Comparison of ENCODE assay signal across 8 cellular contexts in genomic region chr7:105098863-105099515, GRCh38.
DNase-seq lines count a peak whose midpoint lies in the region; ATAC-seq, FAIRE-seq and TF ChIP-seq lines count a peak whose summit lies in the region.

No MANE protein-coding gene starts in this region.

- H3K36me3 Mint-ChIP-seq in natural killer cell treated with Interleukin-12 subunit alpha and Interleukin-12 subunit beta and Interleukin-15 and Interleukin-18, amount 100 ng/mL, for 72 hours: peaks cover 19% of the 10 kb centered on the region
- peaks cover 57% of the 10 kb centered on the region for H3K36me3 Mint-ChIP-seq in nephron progenitor cell (ENCODE audit: low read depth)

- DNase-seq in DMS53 (lab: John Stamatoyannopoulos, UW) (peak; percentile 30), DMS53 treated with DMSO at 0.1 percent for 48 hours (lab: John Stamatoyannopoulos, UW; ENCODE audit: unreplicated experiment) (no peak), RCC 7860 (ENCODE audit: low spot score) (no peak), nephron progenitor cell (no peak)
- no peak for DNase-seq in natural killer cell treated with Interleukin-12 subunit alpha and Interleukin-12 subunit beta and Interleukin-15 and Interleukin-18, amount 100 ng/mL, for 72 hours (ENCODE audit: low spot score)
- DNase-seq in activated CD4-positive, alpha-beta T cell treated with anti-CD3 and anti-CD28 coated beads, Interleukin-2, amount 50 U/mL, for 1 hour: no peak

- H3K27ac Mint-ChIP-seq in natural killer cell treated with Interleukin-12 subunit alpha and Interleukin-12 subunit beta and Interleukin-15 and Interleukin-18, amount 100 ng/mL, for 72 hours: peak overlapping the region; percentile 61 to 84
- H3K27ac Mint-ChIP-seq in nephron progenitor cell: no peak overlapping the region

- H3K27me3 Mint-ChIP-seq in natural killer cell treated with Interleukin-12 subunit alpha and Interleukin-12 subunit beta and Interleukin-15 and Interleukin-18, amount 100 ng/mL, for 72 hours: no peaks in the 10 kb centered on the region
- no peaks in the 10 kb centered on the region for H3K27me3 Mint-ChIP-seq in nephron progenitor cell (ENCODE audit: low read depth, poor library complexity)

- TF ChIP-seq CTCF in nephron progenitor cell (IDR thresholded peaks at IDR 0.05): no peak

- H3K9me3 Mint-ChIP-seq in natural killer cell treated with Interleukin-12 subunit alpha and Interleukin-12 subunit beta and Interleukin-15 and Interleukin-18, amount 100 ng/mL, for 72 hours: no peaks in the 10 kb centered on the region
- no peaks in the 10 kb centered on the region for H3K9me3 Mint-ChIP-seq in nephron progenitor cell

- H3K4me3 Mint-ChIP-seq in natural killer cell treated with Interleukin-12 subunit alpha and Interleukin-12 subunit beta and Interleukin-15 and Interleukin-18, amount 100 ng/mL, for 72 hours: peak overlapping the region; percentile 24
- no peak overlapping the region for H3K4me3 Mint-ChIP-seq in nephron progenitor cell

- ATAC-seq in HG02610 (IDR thresholded peaks at IDR 0.05; ENCODE audit: unreplicated experiment) (peak; percentile 90), HG02970 (IDR thresholded peaks at IDR 0.05; ENCODE audit: low FRiP score, unreplicated experiment) (no peak)
- ATAC-seq in natural killer cell treated with Interleukin-12 subunit alpha and Interleukin-12 subunit beta and Interleukin-15 and Interleukin-18, amount 100 ng/mL, for 72 hours: peak in 1 of 2 donors; percentile 89

- H3K4me1 Mint-ChIP-seq in natural killer cell treated with Interleukin-12 subunit alpha and Interleukin-12 subunit beta and Interleukin-15 and Interleukin-18, amount 100 ng/mL, for 72 hours (ENCODE audit: low read depth in 2 of 2): peaks cover 20 to 27% of the 10 kb centered on the region in 2 donors
- peaks cover 5% of the 10 kb centered on the region for H3K4me1 Mint-ChIP-seq in nephron progenitor cell

- peak; percentile 20 for FAIRE-seq in RCC 7860 (lab: Jason Lieb, UNC)
